In the genomic region with DNA sequence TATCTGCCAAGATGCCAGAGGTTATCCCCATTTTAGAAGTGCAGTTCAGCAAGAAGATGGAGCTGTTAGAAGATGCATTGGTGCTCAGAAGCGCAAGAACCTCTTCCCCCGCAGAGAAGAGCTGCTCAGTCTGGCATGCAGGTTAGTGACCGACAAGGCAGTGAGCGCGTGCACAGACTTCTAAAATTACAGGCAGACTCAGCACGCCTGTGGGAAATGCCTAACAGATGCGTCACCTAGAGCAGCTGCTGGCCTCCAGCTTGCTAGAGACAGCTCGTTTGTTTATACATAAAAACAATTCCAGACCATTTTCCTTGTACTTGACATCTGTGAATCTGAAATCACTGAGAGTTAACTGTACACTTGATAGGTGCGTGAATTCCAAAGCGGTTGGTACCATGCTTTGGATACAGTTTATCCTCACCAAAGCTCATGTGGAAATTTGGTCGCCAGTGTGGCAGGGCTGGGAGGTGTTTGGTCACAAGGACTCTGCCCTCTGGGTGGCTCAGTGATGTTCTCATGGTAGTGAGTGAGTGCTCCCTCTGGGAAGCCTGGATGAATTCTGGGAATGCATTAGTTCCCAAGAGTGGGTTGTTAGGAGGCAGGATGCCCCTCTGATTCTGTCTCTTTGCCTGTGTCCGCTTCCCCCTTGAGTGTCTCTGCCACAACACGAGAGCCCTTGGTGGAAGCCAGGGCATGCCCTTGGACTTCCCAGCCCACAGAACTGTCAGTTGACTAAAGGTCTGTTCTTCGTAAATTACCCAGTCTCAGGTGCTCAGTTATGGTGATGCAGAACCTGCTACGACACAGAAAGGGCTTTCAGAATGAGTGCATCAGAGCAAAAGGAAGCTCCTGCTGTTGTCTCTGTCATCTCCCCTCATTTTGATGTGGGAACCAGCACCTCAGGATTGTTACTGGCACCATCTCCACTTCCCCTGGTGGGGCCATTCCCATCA, we compare ENCODE assay signal across 10 cellular contexts. TPM values are rescaled to one million over a fixed set of nuclear protein-coding genes. Genes with fewer than 3 reads are reported as not detected.
DNase-seq lines count a peak whose midpoint lies in the region; ATAC-seq and TF ChIP-seq lines count a peak whose summit lies in the region.
"Had no signal": no experiment of that assay in that cellular context is flagged by ENCODE, and none has a peak within 500 bp of the region (broad histone marks: within the 10 kb centered on the region; RNA-seq: fewer than 3 reads in every experiment).

No MANE protein-coding gene starts in this region.

- ATAC-seq in HG03095 (IDR thresholded peaks at IDR 0.05; ENCODE audit: unreplicated experiment): no peak

- H3K36me3 ChIP-seq in osteoblast (ENCODE audit: insufficient read depth, low read length): peaks cover 26% of the 10 kb centered on the region

- H4K20me1 ChIP-seq in osteoblast (ENCODE audit: insufficient read depth, low read length): peaks cover 71% of the 10 kb centered on the region

- peak overlapping the region; percentile 61 for H3K4me2 ChIP-seq in osteoblast (ENCODE audit: insufficient read depth, low read length)

- peak overlapping the region; percentile 86 for H3K27ac ChIP-seq in osteoblast (ENCODE audit: low read depth, low read length)

- peaks cover 53% of the 10 kb centered on the region for H3K79me2 ChIP-seq in osteoblast (ENCODE audit: insufficient read depth, low read length)

- peaks cover 40% of the 10 kb centered on the region for H3K4me1 ChIP-seq in osteoblast (ENCODE audit: insufficient read depth, low read length)

- TF ChIP-seq CTCF in epithelial cell of esophagus (IDR thresholded peaks at IDR 0.05; ENCODE audit: insufficient read depth, low read depth, low read length, missing control alignments): no peak
- no peak for TF ChIP-seq CTCF in osteoblast (IDR thresholded peaks at IDR 0.05; ENCODE audit: extremely low read depth, low read depth, low read length)

- no peaks in the 10 kb centered on the region for H3K27me3 ChIP-seq in osteoblast (ENCODE audit: insufficient read depth, low read length)

- H3K4me3 ChIP-seq in epithelial cell of esophagus (ENCODE audit: low read length) (no peak overlapping the region), osteoblast (ENCODE audit: insufficient read depth, low read length) (peak overlapping the region; percentile 25)

- DNase-seq in DMS53 treated with DMSO at 0.1 percent for 48 hours (lab: John Stamatoyannopoulos, UW; ENCODE audit: unreplicated experiment) (peak; percentile 20), NCI-H460 (ENCODE audit: extremely low read depth, low read depth) (peak; percentile 79), epithelial cell of esophagus (ENCODE audit: low read depth) (peak; percentile 93), osteoblast (ENCODE audit: insufficient read length, low spot score, missing footprints) (peak; percentile 99), NK-92 (lab: John Stamatoyannopoulos, UW; ENCODE audit: unreplicated experiment) (no peak), GM19238 (ENCODE audit: insufficient read length, low spot score) (no peak), NCI-H69 (lab: John Stamatoyannopoulos, UW) (no peak)

- no peak overlapping the region for H2AFZ ChIP-seq in osteoblast (ENCODE audit: low read length)

- H3K9me3 ChIP-seq in osteoblast (ENCODE audit: low read depth, low read length): no peaks in the 10 kb centered on the region

RNA-seq across cellular contexts. Expression of a gene that starts 24.4 kb away (rescaled TPM):
- 44.1 and 47.2 TPM in 2 replicates for total RNA-seq in NCI-H460 (2014; rRNA removed; shearing (Covaris generic))
- polyA plus RNA-seq in NCI-H460 (2014; cell fraction: nucleus; rRNA removed): 42.3 and 48.2 TPM in 2 replicates
- total RNA-seq in osteoblast: 47.7 and 51.4 TPM in 2 replicates

RNA-seq across cellular contexts. Expression of a gene that starts 24.5 kb away (rescaled TPM):
- 15.9 and 22.0 TPM in 2 replicates for total RNA-seq in NCI-H460 (2014; rRNA removed; shearing (Covaris generic))
- polyA plus RNA-seq in NCI-H460 (2014; cell fraction: nucleus; rRNA removed): 77.3 and 105 TPM in 2 replicates
- total RNA-seq in osteoblast: 27.5 and 30.4 TPM in 2 replicates

RNA-seq across cellular contexts. Expression of a gene that starts 55.9 kb away (rescaled TPM):
- total RNA-seq in NCI-H460 (2014; rRNA removed; shearing (Covaris generic)): not detected in 2 replicates
- polyA plus RNA-seq in NCI-H460 (2014; cell fraction: nucleus; rRNA removed): not detected in 2 replicates
- total RNA-seq in osteoblast: not detected in 2 replicates
- total RNA-seq: epithelial cell of proximal tubule, HT-29 had no signal

Comparison
In these comparisons a context has a peak if more than half of its experiments do, and no peak if none do; other contexts are left out.
1. DNase-seq: peak in DMS53 treated with DMSO at 0.1 percent for 48 hours (single experiment), NCI-H460 (single experiment), epithelial cell of esophagus (single experiment) and osteoblast (single experiment); none in NK-92 (single experiment), GM19238 (single experiment) and NCI-H69 (single experiment).